ENCODE assay signal across 19 cellular contexts in genomic region chr22:20988573-20989322, GRCh38. TPM values are rescaled to one million over a fixed set of nuclear protein-coding genes. Genes with fewer than 3 reads are reported as not detected.
A peak's percentile ranks its signal among the peaks of the same experiment; 100 is the strongest.
DNase-seq lines count a peak whose midpoint lies in the region; ATAC-seq and TF ChIP-seq lines count a peak whose summit lies in the region.
"Had no signal": no experiment of that assay in that cellular context is flagged by ENCODE, and none has a peak within 500 bp of the region (broad histone marks: within the 10 kb centered on the region; RNA-seq: fewer than 3 reads in every experiment).

No MANE protein-coding gene starts in this region.

- H3K36me3 ChIP-seq in BLaER1 treated with 17β-estradiol and CSF1 and Interleukin-3, amounts not matched to agents 10 nM and 100 nM, result peaks cover 60 to 91% (median 76%) of the 10 kb centered on the region in 11 experiments
- peaks cover 29 to 92% (median 78%) of the 10 kb centered on the region in 4 donors for H3K36me3 ChIP-seq in esophagus muscularis mucosa

- no peak overlapping the region for H3K4me3 ChIP-seq in BLaER1 treated with 17β-estradiol and CSF1 and Interleukin-3, amounts not matched to agents 10 nM and 100 nM
- H3K4me3 ChIP-seq in esophagus muscularis mucosa, result no peak overlapping the region
- H3K4me3 ChIP-seq: GM12878 had no signal

- H3K27me3 ChIP-seq in BLaER1 treated with 17β-estradiol and CSF1 and Interleukin-3, amounts not matched to agents 10 nM and 100 nM, result no peaks in the 10 kb centered on the region
- H3K27me3 ChIP-seq in esophagus muscularis mucosa, result no peaks in the 10 kb centered on the region

- no peak overlapping the region for H3K4me3 Mint-ChIP-seq in effector memory CD8-positive, alpha-beta T cell
- no peak overlapping the region for H3K4me3 Mint-ChIP-seq in stimulated activated effector memory CD8-positive, alpha-beta T cell treated with anti-CD3 and anti-CD28 coated beads, Interleukin-12 subunit alpha, Interleukin-12 subunit beta, amount 100 ng/mL, for 72 hours
- H3K4me3 Mint-ChIP-seq: CD4-positive, alpha-beta T cell had no signal

- CTCF ChIA-PET in RWPE1 (lab: Yijun Ruan, JAX), result no interaction called here

- 0 out of 22 replicates have a peak overlapping the region, but pooled peaks of 1 of the 11 experiments have one; percentile 16 for H3K27ac ChIP-seq in BLaER1 treated with 17β-estradiol and CSF1 and Interleukin-3, amounts not matched to agents 10 nM and 100 nM
- peak overlapping the region; percentile 32 for H3K27ac ChIP-seq in RWPE1
- H3K27ac ChIP-seq in esophagus muscularis mucosa (replicated peaks in 1 of 4), result no peak overlapping the region

- peak overlapping the region; percentile 28 to 30 for H3K27ac Mint-ChIP-seq in effector memory CD8-positive, alpha-beta T cell
- peak overlapping the region; percentile 40 for H3K27ac Mint-ChIP-seq in stimulated activated effector memory CD8-positive, alpha-beta T cell treated with anti-CD3 and anti-CD28 coated beads, Interleukin-12 subunit alpha, Interleukin-12 subunit beta, amount 100 ng/mL, for 72 hours
- H3K27ac Mint-ChIP-seq: CD4-positive, alpha-beta T cell; IgD-negative memory B cell had no signal

- WGBS in esophagus muscularis mucosa, result 87% methylated on average over 16 of the region's 16 CpGs

- no peaks in the 10 kb centered on the region for H3K27me3 Mint-ChIP-seq in effector memory CD8-positive, alpha-beta T cell
- H3K27me3 Mint-ChIP-seq: CD4-positive, alpha-beta T cell; IgD-negative memory B cell had no signal

- no peak for TF ChIP-seq POLR2A in esophagus muscularis mucosa (IDR thresholded peaks at IDR 0.05; ENCODE audit: low read depth)

- peak overlapping the region in 10 of 11 experiments; percentile 2 to 62 (median 44); a peak in 10 of 22 replicates for H3K9ac ChIP-seq in BLaER1 treated with 17β-estradiol and CSF1 and Interleukin-3, amounts not matched to agents 10 nM and 100 nM

- H3K4me1 Mint-ChIP-seq in effector memory CD8-positive, alpha-beta T cell (ENCODE audit: low read depth in 2 of 2), result peaks cover 10 to 13% of the 10 kb centered on the region in 2 donors
- H3K4me1 Mint-ChIP-seq in stimulated activated effector memory CD8-positive, alpha-beta T cell treated with anti-CD3 and anti-CD28 coated beads, Interleukin-12 subunit alpha, Interleukin-12 subunit beta, amount 100 ng/mL, for 72 hours, result peaks cover 5% of the 10 kb centered on the region

- H4K20me1 ChIP-seq in BLaER1 treated with 17β-estradiol and CSF1 and Interleukin-3, amounts not matched to agents 10 nM and 100 nM, result peaks cover 0 to 72% (median 16%) of the 10 kb centered on the region in 11 experiments; a peak in 11 of 22 replicates

- TF ChIP-seq EP300 in esophagus muscularis mucosa (IDR thresholded peaks at IDR 0.05), result no peak

- ATAC-seq in effector memory CD8-positive, alpha-beta T cell (replicated peaks), result no peak
- no peak for ATAC-seq in stimulated activated effector memory CD8-positive, alpha-beta T cell treated with anti-CD3 and anti-CD28 coated beads, Interleukin-12 subunit alpha, Interleukin-12 subunit beta, amount 100 ng/mL, for 72 hours
- no peak for ATAC-seq in HG02852 (IDR thresholded peaks at IDR 0.05; ENCODE audit: unreplicated experiment)
- no peak for ATAC-seq in GM19452 (IDR thresholded peaks at IDR 0.05; ENCODE audit: unreplicated experiment)
- ATAC-seq: GM12878 had no signal

- TF ChIP-seq CTCF in RWPE1 (conservative IDR thresholded peaks at IDR 0.05; ENCODE audit: low read depth), result no peak
- no peak for TF ChIP-seq CTCF in esophagus muscularis mucosa (IDR thresholded peaks at IDR 0.05)

- intact Hi-C loops in esophagus muscularis mucosa (cut with DNase I), result no loop called here

- POLR2A ChIA-PET in RWPE1 (lab: Yijun Ruan, JAX; ENCODE audit: low non-redundant PET), result no interaction called here

- no peaks in the 10 kb centered on the region for H3K9me3 Mint-ChIP-seq in effector memory CD8-positive, alpha-beta T cell
- H3K9me3 Mint-ChIP-seq in stimulated activated effector memory CD8-positive, alpha-beta T cell treated with anti-CD3 and anti-CD28 coated beads, Interleukin-12 subunit alpha, Interleukin-12 subunit beta, amount 100 ng/mL, for 72 hours, result no peaks in the 10 kb centered on the region
- H3K9me3 Mint-ChIP-seq: CD4-positive, alpha-beta T cell; IgD-negative memory B cell had no signal

- peaks cover 16 to 24% (median 21%) of the 10 kb centered on the region in 10 experiments for H3K4me1 ChIP-seq in BLaER1 treated with 17β-estradiol and CSF1 and Interleukin-3, amounts not matched to agents 10 nM and 100 nM
- peaks cover 0 to 5% (median 3%) of the 10 kb centered on the region in 4 donors for H3K4me1 ChIP-seq in esophagus muscularis mucosa

- no peaks in the 10 kb centered on the region for H3K9me3 ChIP-seq in BLaER1 treated with 17β-estradiol and CSF1 and Interleukin-3, amounts not matched to agents 10 nM and 100 nM (replicated peaks in 1 of 11)
- H3K9me3 ChIP-seq in esophagus muscularis mucosa, result no peaks in the 10 kb centered on the region

- H3K4me2 ChIP-seq in BLaER1 treated with 17β-estradiol and CSF1 and Interleukin-3, amounts not matched to agents 10 nM and 100 nM, result peak overlapping the region in 10 of 11 experiments; percentile 31 to 70 (median 60); a peak in 19 of 22 replicates

- peaks cover 18% of the 10 kb centered on the region for H3K36me3 Mint-ChIP-seq in effector memory CD8-positive, alpha-beta T cell (ENCODE audit: insufficient read depth)
- H3K36me3 Mint-ChIP-seq in stimulated activated effector memory CD8-positive, alpha-beta T cell treated with anti-CD3 and anti-CD28 coated beads, Interleukin-12 subunit alpha, Interleukin-12 subunit beta, amount 100 ng/mL, for 72 hours, result peaks cover 52% of the 10 kb centered on the region
- H3K36me3 Mint-ChIP-seq: IgD-negative memory B cell had no signal

- DNase-seq in RWPE1 (ENCODE audit: low spot score), result no peak
- no peak for DNase-seq in effector memory CD8-positive, alpha-beta T cell
- no peak for DNase-seq in stimulated activated effector memory CD8-positive, alpha-beta T cell treated with anti-CD3 and anti-CD28 coated beads, Interleukin-12 subunit alpha, Interleukin-12 subunit beta, amount 100 ng/mL, for 72 hours (ENCODE audit: low spot score in 2 of 2)
- no peak for DNase-seq in stimulated activated CD4-positive, alpha-beta T cell treated with anti-CD3 and anti-CD28 coated beads, Interleukin-4, amount 100 ng/mL, for 4 hours
- DNase-seq in esophagus muscularis mucosa (ENCODE audit: extremely low spot score), result no peak
- DNase-seq: 8988T; AML-193; C1 segment of cervical spinal cord; Calu3; CD4-positive, alpha-beta T cell; DMS 273 treated with DMSO at 0.1 percent for 48 hours; DMS79 had no signal

RNA-seq across cellular contexts. Expression of gene LZTR1, which starts 6.7 kb away (rescaled TPM):
- 10 to 100 TPM; 42.4 to 76.3 (median 57.2) TPM for total RNA-seq in esophagus muscularis mucosa

RNA-seq across cellular contexts. Expression of gene THAP7, which starts 13.2 kb away (rescaled TPM):
- total RNA-seq in esophagus muscularis mucosa, result 10 to 100 TPM; 33.2 to 42.4 (median 39.1) TPM

RNA-seq across cellular contexts. Expression of gene AIFM3, which starts 21.7 kb away (rescaled TPM):
- total RNA-seq in esophagus muscularis mucosa, result 1 to 10 TPM in 3 of 4 donors, under 1 TPM in 1; 0.92 to 1.7 (median 1.4) TPM
- total RNA-seq: HT1080 had no signal

RNA-seq across cellular contexts. Expression of gene P2RX6, which starts 26.2 kb away (rescaled TPM):
- total RNA-seq in esophagus muscularis mucosa, result under 1 TPM; 0.39 to 0.50 (median 0.41) TPM

RNA-seq across cellular contexts. Expression of gene SLC7A4, which starts 43.6 kb away (rescaled TPM):
- under 1 TPM; 0.23 to 0.42 (median 0.36) TPM for total RNA-seq in esophagus muscularis mucosa
- total RNA-seq: CD4-positive, alpha-beta T cell; G401; HT1080 had no signal
